In genomic region chr1:17696417-17697301, GRCh38 we compare ENCODE assay signal across 1 cellular context.
TF ChIP-seq lines count a peak whose summit lies in the region.

No MANE protein-coding gene starts in this region.

TF ChIP-seq in H1, 55 proteins besides CTCF, POLR2A, EP300 and RAD21:
- TF ChIP-seq TEAD4 (IDR thresholded peaks at IDR 0.05; ENCODE audit: low read depth, low read length) (peak; percentile 86), TCF12 (IDR thresholded peaks at IDR 0.05; ENCODE audit: low read depth, low read length) (no peak), GABPA (IDR thresholded peaks at IDR 0.05; ENCODE audit: borderline replicate concordance, insufficient read depth, low read length) (peak; percentile 58; the same call in 1 of the 2 replicates)
